ENCODE assay signal across 8 cellular contexts in genomic region chr19:52397310-52398090, GRCh38. TPM values are rescaled to one million over a fixed set of nuclear protein-coding genes. Genes with fewer than 3 reads are reported as not detected.
DNase-seq lines count a peak whose midpoint lies in the region; ATAC-seq, FAIRE-seq and TF ChIP-seq lines count a peak whose summit lies in the region.

TSS of gene ZNF528 (plus strand) at chr19:52397849. CDS start at chr19:52402014, 4,165 bp downstream.

- H3K4me2 ChIP-seq in fibroblast of lung (ENCODE audit: extremely low read depth, insufficient read depth, low read length) = peak within 1 kb of the TSS; percentile 80

- peaks cover 0 to 27% (median 5%) of the 10 kb centered on the region in 4 donors for H3K9me3 ChIP-seq in Peyer's patch
- no peaks in the 10 kb centered on the region for H3K9me3 ChIP-seq in fibroblast of lung (ENCODE audit: control insufficient read depth, insufficient read depth, low read depth, low read length)

- TF ChIP-seq POLR2A in Peyer's patch (IDR thresholded peaks at IDR 0.05) = peak; percentile 45 to 48

- FAIRE-seq in GM18507 (lab: Jason Lieb, UNC) = peak; percentile 86

- H3K36me3 ChIP-seq in Peyer's patch = peaks cover 0 to 28% (median 0%) of the 10 kb centered on the region in 3 donors
- peaks cover 2% of the 10 kb centered on the region for H3K36me3 ChIP-seq in fibroblast of lung (ENCODE audit: control insufficient read depth, insufficient read depth, low read length)

- peak within 1 kb of the TSS; percentile 89 to 97 for H3K27ac Mint-ChIP-seq in natural killer cell
- H3K27ac Mint-ChIP-seq in stimulated activated naive B cell treated with anti-CD40 and anti-IgM and Interleukin-4, amounts not matched to agents 10 μg/mL and 1 μg/mL and 100 μg/mL, for 72 hours = peak within 1 kb of the TSS; percentile 97

- H3K27me3 Mint-ChIP-seq in natural killer cell (ENCODE audit: low read depth in 2 of 2) = no peaks in the 10 kb centered on the region
- no peaks in the 10 kb centered on the region for H3K27me3 Mint-ChIP-seq in stimulated activated naive B cell treated with anti-CD40 and anti-IgM and Interleukin-4, amounts not matched to agents 10 μg/mL and 1 μg/mL and 100 μg/mL, for 72 hours

- H3K27me3 ChIP-seq in HL-60 (ENCODE audit: insufficient read depth, poor library complexity, severe bottlenecking) (no peaks in the 10 kb centered on the region), Peyer's patch (no peaks in the 10 kb centered on the region), fibroblast of lung (ENCODE audit: control insufficient read depth, insufficient read depth, low read length) (no peaks in the 10 kb centered on the region)

- ATAC-seq in natural killer cell = peak; percentile 90 to 98 (median 97)
- peak; percentile 99 to 100 for ATAC-seq in stimulated activated naive B cell treated with anti-CD40 and anti-IgM and Interleukin-4, amounts not matched to agents 10 μg/mL and 1 μg/mL and 100 μg/mL, for 72 hours (replicated peaks)
- ATAC-seq in HG03520 (IDR thresholded peaks at IDR 0.05; ENCODE audit: unreplicated experiment) = no peak

- no peak for TF ChIP-seq CTCF in HL-60 (IDR thresholded peaks at IDR 0.05; ENCODE audit: insufficient read depth, low read length)
- TF ChIP-seq CTCF in Peyer's patch (IDR thresholded peaks at IDR 0.05) = no peak
- no peak for TF ChIP-seq CTCF in fibroblast of lung (conservative IDR thresholded peaks at IDR 0.05 in 1 of 2, IDR thresholded peaks at IDR 0.05 in 1 of 2; ENCODE audit: low read depth in 1 of 2, low read length in 2 of 2)
- no peak for TF ChIP-seq CTCF in natural killer cell (IDR thresholded peaks at IDR 0.05)

- H2AFZ ChIP-seq in fibroblast of lung (ENCODE audit: low read length) = peak within 1 kb of the TSS; percentile 39

- peaks cover 0 to 15% (median 5%) of the 10 kb centered on the region in 4 donors for H3K4me1 ChIP-seq in Peyer's patch
- no peaks in the 10 kb centered on the region for H3K4me1 ChIP-seq in fibroblast of lung (ENCODE audit: control insufficient read depth, extremely low read depth, insufficient read depth, low read length)

- DNase-seq in GM18507 (ENCODE audit: extremely low spot score, insufficient read length, low read depth) = peak; percentile 81
- DNase-seq in HL-60 (ENCODE audit: low read depth in 1 of 2, low spot score in 1 of 2) = peak; percentile 75 to 96
- peak; percentile 90 to 98 (median 96) for DNase-seq in Peyer's patch
- DNase-seq in activated effector memory CD4-positive, alpha-beta T cell treated with Interleukin-2 at 50 U/mL for 16 hours = peak; percentile 88
- peak; percentile 92 to 95 for DNase-seq in fibroblast of lung (ENCODE audit: low read depth in 2 of 2)
- DNase-seq in natural killer cell = peak; percentile 95
- DNase-seq in stimulated activated naive B cell treated with anti-CD40 and anti-IgM and Interleukin-4, amounts not matched to agents 10 μg/mL and 1 μg/mL and 100 μg/mL, for 72 hours = peak; percentile 95

- peaks cover 22 to 28% of the 10 kb centered on the region in 2 donors for H3K4me1 Mint-ChIP-seq in natural killer cell
- peaks cover 14 to 19% of the 10 kb centered on the region in 2 donors for H3K4me1 Mint-ChIP-seq in stimulated activated naive B cell treated with anti-CD40 and anti-IgM and Interleukin-4, amounts not matched to agents 10 μg/mL and 1 μg/mL and 100 μg/mL, for 72 hours

- H3K79me2 ChIP-seq in fibroblast of lung (ENCODE audit: control insufficient read depth, insufficient read depth, low read length) = no peaks in the 10 kb centered on the region

- no peaks in the 10 kb centered on the region for H4K20me1 ChIP-seq in fibroblast of lung (ENCODE audit: control insufficient read depth, extremely low read depth, insufficient read depth, low read length)

- peaks cover 3 to 4% of the 10 kb centered on the region in 2 donors for H3K9me3 Mint-ChIP-seq in natural killer cell
- H3K9me3 Mint-ChIP-seq in stimulated activated naive B cell treated with anti-CD40 and anti-IgM and Interleukin-4, amounts not matched to agents 10 μg/mL and 1 μg/mL and 100 μg/mL, for 72 hours = peaks cover 25 to 38% of the 10 kb centered on the region in 2 donors

- intact Hi-C loops in natural killer cell (cut with micrococcal nuclease) = loop anchor here (2.0 to 10.0 kb wide), 2 partner anchors 27 to 57 kb away; partner anchors contain the start of gene ZNF578

- H3K4me3 ChIP-seq in HL-60 (replicated peaks; ENCODE audit: insufficient read depth, low read length) (peak within 1 kb of the TSS; percentile 57), Peyer's patch (peak within 1 kb of the TSS; percentile 60 to 79 (median 66)), fibroblast of lung (replicated peaks in 1 of 4; ENCODE audit: control extremely low read depth in 1 of 4, insufficient read depth in 1 of 4, low read depth in 3 of 4, low read length in 4 of 4) (peak within 1 kb of the TSS; percentile 23 to 95 (median 66))

- H3K4me3 Mint-ChIP-seq in natural killer cell = peak within 1 kb of the TSS; percentile 87
- peak within 1 kb of the TSS; percentile 89 to 92 for H3K4me3 Mint-ChIP-seq in stimulated activated naive B cell treated with anti-CD40 and anti-IgM and Interleukin-4, amounts not matched to agents 10 μg/mL and 1 μg/mL and 100 μg/mL, for 72 hours

- peak within 1 kb of the TSS; percentile 83 for H3K27ac ChIP-seq in HL-60 (replicated peaks)
- H3K27ac ChIP-seq in Peyer's patch = peak within 1 kb of the TSS; percentile 61 to 71 (median 66)
- H3K27ac ChIP-seq in fibroblast of lung (ENCODE audit: insufficient read depth, low read length) = peak within 1 kb of the TSS; percentile 70

- peak within 1 kb of the TSS; percentile 59 for H3K9ac ChIP-seq in fibroblast of lung (ENCODE audit: insufficient read depth, low read length)

- peaks cover 32% of the 10 kb centered on the region for H3K36me3 Mint-ChIP-seq in natural killer cell
- peaks cover 76 to 87% of the 10 kb centered on the region in 2 donors for H3K36me3 Mint-ChIP-seq in stimulated activated naive B cell treated with anti-CD40 and anti-IgM and Interleukin-4, amounts not matched to agents 10 μg/mL and 1 μg/mL and 100 μg/mL, for 72 hours

RNA-seq across cellular contexts. Expression of gene ZNF528, which starts in this region (rescaled TPM):
- total RNA-seq in Peyer's patch (10 to 100 TPM; 18.5 to 25.6 (median 20.8) TPM), fibroblast of lung (21.3 and 32.2 TPM in 2 replicates), natural killer cell (10 to 100 TPM; 28.8 to 36.5 (median 36.1) TPM)
- polyA plus RNA-seq in fibroblast of lung = 13.6 and 22.9 TPM in 2 replicates
- polyA plus RNA-seq in fibroblast of lung (2012) = 7.5 and 12.6 TPM in 2 replicates
- polyA minus RNA-seq in fibroblast of lung (ENCODE audit: low replicate concordance) = 3.1 and 7.2 TPM in 2 replicates
